14 cellular contexts compared by ENCODE assay signal in the genomic region with DNA sequence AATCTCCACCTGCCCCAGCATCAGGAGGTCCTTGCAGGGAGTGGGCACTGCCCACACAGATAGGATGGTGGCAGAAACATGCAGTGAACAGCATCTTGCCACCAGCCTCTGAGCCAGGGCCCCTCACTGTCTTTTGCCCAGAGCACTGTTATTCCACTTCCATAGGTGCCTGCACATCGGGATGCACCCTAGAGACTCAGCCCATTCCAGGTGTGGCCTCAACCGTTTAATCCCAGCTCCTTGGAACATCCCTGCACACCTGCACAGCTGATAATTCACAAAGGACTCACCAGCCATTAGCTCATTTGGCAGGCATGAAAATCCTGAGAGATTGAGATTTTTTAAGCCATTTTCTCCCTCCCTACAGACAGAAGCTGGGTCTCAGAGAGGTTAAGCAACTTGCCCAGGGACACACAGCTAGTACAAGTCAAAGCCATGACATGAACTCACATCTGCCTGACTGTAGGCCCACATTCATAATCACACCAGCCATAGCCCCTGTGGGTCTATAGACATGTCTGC.
"Had no signal": no experiment of that assay in that cellular context is flagged by ENCODE, and none has a peak within 500 bp of the region (broad histone marks: within the 10 kb centered on the region; RNA-seq: fewer than 3 reads in every experiment).

No MANE protein-coding gene starts in this region.

- ATAC-seq: T-cell had no signal

- H3K9me3 ChIP-seq: esophagus squamous epithelium, psoas muscle, sigmoid colon, thoracic aorta had no signal

- DNase-seq: activated CD4-positive, alpha-beta T cell treated with anti-CD3 and anti-CD28 coated beads, Interleukin-2, amount 50 U/mL, for 1 hour; activated naive CD4-positive, alpha-beta T cell treated with anti-CD3 and anti-CD28 coated beads, Interleukin-2, amount 10 ng/mL, durations not matched to agents 7 days and 5 days; esophagus squamous epithelium; kidney glomerular epithelial cell; psoas muscle; stimulated activated CD4-positive, alpha-beta T cell treated with anti-CD3 and anti-CD28 coated beads, Interleukin-1b, Interleukin-23, amount 100 ng/mL, for 48 hours; T-helper 9 cell had no signal

- H3K36me3 ChIP-seq: cardiac muscle cell, esophagus squamous epithelium, sigmoid colon, thoracic aorta had no signal

- H3K4me1 ChIP-seq: esophagus squamous epithelium, psoas muscle had no signal

- H3K27ac Mint-ChIP-seq: activated naive CD4-positive, alpha-beta T cell treated with anti-CD3 and anti-CD28 coated beads, Interleukin-2, amount 10 ng/mL, durations not matched to agents 7 days and 5 days; activated T-helper 2 cell treated with anti-CD3 and anti-CD28 coated beads, Interferon-gamma antibody, Interleukin-2, Interleukin-4, amounts not matched to agents 10 μg/mL and 5 μg/mL and 100 μg/mL, durations not matched to agents 14 hours and 24 hours and 36 hours; mesothelial cell of epicardium; T-cell had no signal

- H3K27ac ChIP-seq: cardiac muscle cell, esophagus squamous epithelium, psoas muscle, sigmoid colon, thoracic aorta had no signal

- H3K4me3 ChIP-seq: cardiac muscle cell, esophagus squamous epithelium, psoas muscle, sigmoid colon, thoracic aorta had no signal

- FAIRE-seq: colon had no signal

- H3K4me3 Mint-ChIP-seq: activated naive CD4-positive, alpha-beta T cell treated with anti-CD3 and anti-CD28 coated beads, Interleukin-2, amount 10 ng/mL, durations not matched to agents 7 days and 5 days; mesothelial cell of epicardium; T-cell had no signal

- H3K27me3 ChIP-seq: cardiac muscle cell, esophagus squamous epithelium, sigmoid colon had no signal

- H3K4me1 Mint-ChIP-seq: activated naive CD4-positive, alpha-beta T cell treated with anti-CD3 and anti-CD28 coated beads, Interleukin-2, amount 10 ng/mL, durations not matched to agents 7 days and 5 days; T-cell had no signal

- H3K36me3 Mint-ChIP-seq: activated naive CD4-positive, alpha-beta T cell treated with anti-CD3 and anti-CD28 coated beads, Interleukin-2, amount 10 ng/mL, durations not matched to agents 7 days and 5 days; mesothelial cell of epicardium; T-cell had no signal

- H3K9me3 Mint-ChIP-seq: activated naive CD4-positive, alpha-beta T cell treated with anti-CD3 and anti-CD28 coated beads, Interleukin-2, amount 10 ng/mL, durations not matched to agents 7 days and 5 days; activated T-helper 2 cell treated with anti-CD3 and anti-CD28 coated beads, Interferon-gamma antibody, Interleukin-2, Interleukin-4, amounts not matched to agents 10 μg/mL and 5 μg/mL and 100 μg/mL, durations not matched to agents 14 hours and 24 hours and 36 hours; mesothelial cell of epicardium; T-cell had no signal
